23 cellular contexts compared by ENCODE assay signal in the genomic region with DNA sequence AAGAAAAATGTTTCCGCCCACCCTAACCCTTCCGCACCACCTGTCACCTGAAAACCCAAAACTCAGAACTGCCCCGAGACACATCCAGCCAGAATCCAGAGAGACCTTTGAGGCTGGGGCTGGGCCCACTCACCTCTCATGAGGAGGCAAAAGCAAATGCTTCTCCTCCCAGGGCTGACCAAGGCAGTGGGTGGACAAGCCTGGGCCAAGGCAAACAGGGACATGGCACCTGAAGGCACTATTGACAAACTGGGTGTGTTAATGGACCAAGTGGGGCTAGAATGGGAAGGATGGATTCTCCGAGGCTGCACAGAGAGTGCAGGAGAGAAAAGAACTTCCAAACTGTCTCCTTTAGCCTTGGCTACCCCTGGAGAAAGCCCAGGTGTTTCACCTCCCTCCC. TPM values are rescaled to one million over a fixed set of nuclear protein-coding genes. Genes with fewer than 3 reads are reported as not detected.
"Had no signal": no experiment of that assay in that cellular context is flagged by ENCODE, and none has a peak within 500 bp of the region (broad histone marks: within the 10 kb centered on the region; RNA-seq: fewer than 3 reads in every experiment).

No MANE protein-coding gene starts in this region.

- H3K27me3 ChIP-seq: adrenal gland, cardiac muscle cell, pancreas, sigmoid colon had no signal

- H3K4me1 ChIP-seq: esophagus squamous epithelium, spleen had no signal

- H3K36me3 ChIP-seq: adrenal gland, cardiac muscle cell, esophagus squamous epithelium, heart right ventricle, pancreas, sigmoid colon, spleen, thoracic aorta had no signal

- H3K36me3 Mint-ChIP-seq: memory B cell; stimulated activated memory B cell treated with anti-CD40 and anti-IgM and Interleukin-4, amounts not matched to agents 10 μg/mL and 1 μg/mL and 100 μg/mL, for 72 hours had no signal

- H3K27ac Mint-ChIP-seq: activated naive CD4-positive, alpha-beta T cell treated with anti-CD3 and anti-CD28 coated beads, Interleukin-2, amount 50 U/mL, for 72 hours; activated T-cell treated with anti-CD3 and anti-CD28 coated beads, Interleukin-2, amount 50 U/mL, for 72 hours; effector memory CD8-positive, alpha-beta T cell; memory B cell; stimulated activated memory B cell treated with anti-CD40 and anti-IgM and Interleukin-4, amounts not matched to agents 10 μg/mL and 1 μg/mL and 100 μg/mL, for 72 hours had no signal

- H3K27ac ChIP-seq: adrenal gland, cardiac muscle cell, esophagus squamous epithelium, heart right ventricle, sigmoid colon, spleen, thoracic aorta had no signal

- H3K4me3 ChIP-seq: adrenal gland, cardiac muscle cell, esophagus squamous epithelium, heart right ventricle, pancreas, sigmoid colon, spleen, thoracic aorta had no signal

- H3K9me3 ChIP-seq: adrenal gland, esophagus squamous epithelium, heart right ventricle, pancreas, sigmoid colon, thoracic aorta had no signal

- DNase-seq: activated CD4-positive, CD25-positive, alpha-beta regulatory T cell treated with anti-CD3 and anti-CD28 coated beads, Interleukin-2, amount 50 U/mL, for 72 hours; activated CD8-positive, alpha-beta memory T cell treated with anti-CD3 and anti-CD28 coated beads for 24 hours; activated CD8-positive, alpha-beta memory T cell treated with anti-CD3 and anti-CD28 coated beads, Interleukin-2, amount 50 U/mL, for 48 hours; activated gamma-delta T cell; activated T-cell treated with anti-CD3 and anti-CD28 coated beads, Interleukin-2, amount 50 U/mL, for 72 hours; adrenal gland; effector memory CD8-positive, alpha-beta T cell; esophagus squamous epithelium; heart right ventricle; kidney glomerular epithelial cell; naive thymus-derived CD4-positive, alpha-beta T cell; sigmoid colon; spleen; stimulated activated CD4-positive, alpha-beta T cell treated with anti-CD3 and anti-CD28 coated beads, Interleukin-4, amount 100 ng/mL, for 4 hours had no signal

- H3K4me3 Mint-ChIP-seq: activated T-cell treated with anti-CD3 and anti-CD28 coated beads, Interleukin-2, amount 50 U/mL, for 72 hours; effector memory CD8-positive, alpha-beta T cell; memory B cell; naive thymus-derived CD4-positive, alpha-beta T cell; stimulated activated memory B cell treated with anti-CD40 and anti-IgM and Interleukin-4, amounts not matched to agents 10 μg/mL and 1 μg/mL and 100 μg/mL, for 72 hours had no signal

- ATAC-seq: activated naive CD4-positive, alpha-beta T cell treated with anti-CD3 and anti-CD28 coated beads, Interleukin-2, amount 50 U/mL, for 72 hours; activated T-cell treated with anti-CD3 and anti-CD28 coated beads, Interleukin-2, amount 50 U/mL, for 72 hours; effector memory CD8-positive, alpha-beta T cell; naive thymus-derived CD4-positive, alpha-beta T cell; stimulated activated memory B cell treated with anti-CD40 and anti-IgM and Interleukin-4, amounts not matched to agents 10 μg/mL and 1 μg/mL and 100 μg/mL, for 72 hours had no signal

- H3K4me1 Mint-ChIP-seq: memory B cell; naive thymus-derived CD4-positive, alpha-beta T cell; stimulated activated memory B cell treated with anti-CD40 and anti-IgM and Interleukin-4, amounts not matched to agents 10 μg/mL and 1 μg/mL and 100 μg/mL, for 72 hours had no signal

RNA-seq across cellular contexts. Expression of gene SOX9, which starts 54.4 kb away (rescaled TPM):
- total RNA-seq: activated naive CD4-positive, alpha-beta T cell treated with anti-CD3 and anti-CD28 coated beads, Interleukin-2, amount 50 U/mL, for 72 hours; activated T-cell treated with anti-CD3 and anti-CD28 coated beads, Interleukin-2, amount 50 U/mL, for 72 hours; dermis microvascular lymphatic vessel endothelial cell; mononuclear cell; naive thymus-derived CD4-positive, alpha-beta T cell; T-helper 1 cell treated with Interleukin-12 subunit alpha and Interleukin-12 subunit beta and Interleukin-4 antibody, amounts not matched to agents 30 ng/mL and 1 ng/mL, for 36 hours had no signal
- polyA plus RNA-seq: naive thymus-derived CD4-positive, alpha-beta T cell had no signal
